25 cellular contexts compared by ENCODE assay signal in genomic region chr18:38688402-38688801, GRCh38.
DNase-seq lines count a peak whose midpoint lies in the region; ATAC-seq, FAIRE-seq and TF ChIP-seq lines count a peak whose summit lies in the region.
"Had no signal": no experiment of that assay in that cellular context is flagged by ENCODE, and none has a peak within 500 bp of the region (broad histone marks: within the 10 kb centered on the region; RNA-seq: fewer than 3 reads in every experiment).

No MANE protein-coding gene starts in this region.

- no peak for TF ChIP-seq POLR2A in ovary (IDR thresholded peaks at IDR 0.05)

- H3K27me3 ChIP-seq in bronchial epithelial cell (ENCODE audit: control insufficient read depth, insufficient read depth, low read length) (no peaks in the 10 kb centered on the region), left lung (no peaks in the 10 kb centered on the region), ovary (no peaks in the 10 kb centered on the region)
- H3K27me3 ChIP-seq: BE2C had no signal

- peak; percentile 18 for ATAC-seq in left lung
- ATAC-seq: HCT116, K562 had no signal

- TF ChIP-seq CTCF in bronchial epithelial cell (IDR thresholded peaks at IDR 0.05; ENCODE audit: insufficient read depth, low read length, severe bottlenecking) (no peak), left lung (IDR thresholded peaks at IDR 0.05) (no peak), ovary (IDR thresholded peaks at IDR 0.05) (no peak)

- H3K27ac ChIP-seq in left lung = no peak overlapping the region
- H3K27ac ChIP-seq in ovary = no peak overlapping the region
- H3K27ac ChIP-seq: HL-60 had no signal

- intact Hi-C loops in left lung (cut with DNase I) = no loop called here
- intact Hi-C loops in ovary (cut with DNase I) = no loop called here

- no peaks in the 10 kb centered on the region for H3K27me3 Mint-ChIP-seq in activated CD4-positive, alpha-beta T cell treated with anti-CD3 and anti-CD28 coated beads, Interleukin-2, amount 10 ng/mL, durations not matched to agents 7 days and 5 days
- H3K27me3 Mint-ChIP-seq: CD4-positive, CD25-positive, alpha-beta regulatory T cell; CD8-positive, alpha-beta memory T cell had no signal

- no peaks in the 10 kb centered on the region for H3K4me1 Mint-ChIP-seq in activated CD4-positive, alpha-beta T cell treated with anti-CD3 and anti-CD28 coated beads, Interleukin-2, amount 10 ng/mL, durations not matched to agents 7 days and 5 days
- H3K4me1 Mint-ChIP-seq: CD8-positive, alpha-beta memory T cell had no signal

- no peak for FAIRE-seq in bronchial epithelial cell (lab: Jason Lieb, UNC)
- FAIRE-seq: A204.1, G401.6, GM12892, GM18507, K562 had no signal

- no peaks in the 10 kb centered on the region for H3K36me3 Mint-ChIP-seq in activated CD4-positive, alpha-beta T cell treated with anti-CD3 and anti-CD28 coated beads, Interleukin-2, amount 10 ng/mL, durations not matched to agents 7 days and 5 days (ENCODE audit: low read depth)
- H3K36me3 Mint-ChIP-seq: CD4-positive, CD25-positive, alpha-beta regulatory T cell; CD8-positive, alpha-beta memory T cell had no signal

- H3K27ac Mint-ChIP-seq in activated CD4-positive, alpha-beta T cell treated with anti-CD3 and anti-CD28 coated beads, Interleukin-2, amount 10 ng/mL, durations not matched to agents 7 days and 5 days = no peak overlapping the region
- H3K27ac Mint-ChIP-seq: CD4-positive, CD25-positive, alpha-beta regulatory T cell; CD8-positive, alpha-beta memory T cell; HFFc6 had no signal

- POLR2A ChIA-PET in activated CD4-positive, alpha-beta T cell treated with anti-CD3 and anti-CD28 coated beads, Interleukin-2, amount 10 ng/mL, durations not matched to agents 7 days and 5 days (lab: Charles Lee) = no interaction called here

- H3K4me3 ChIP-seq in bronchial epithelial cell (ENCODE audit: low read depth, low read length) (no peak overlapping the region), left lung (no peak overlapping the region), ovary (no peak overlapping the region)
- H3K4me3 ChIP-seq: K562 had no signal

- no peak overlapping the region for H3K4me3 Mint-ChIP-seq in activated CD4-positive, alpha-beta T cell treated with anti-CD3 and anti-CD28 coated beads, Interleukin-2, amount 10 ng/mL, durations not matched to agents 7 days and 5 days
- H3K4me3 Mint-ChIP-seq: CD4-positive, CD25-positive, alpha-beta regulatory T cell; CD8-positive, alpha-beta memory T cell; HFFc6 had no signal

- no peaks in the 10 kb centered on the region for H3K4me1 ChIP-seq in left lung
- H3K4me1 ChIP-seq in ovary (ENCODE audit: insufficient read depth) = no peaks in the 10 kb centered on the region
- H3K4me1 ChIP-seq: BE2C had no signal

- H3K36me3 ChIP-seq in bronchial epithelial cell (ENCODE audit: control insufficient read depth, insufficient read depth, low read length) = no peaks in the 10 kb centered on the region
- no peaks in the 10 kb centered on the region for H3K36me3 ChIP-seq in left lung
- no peaks in the 10 kb centered on the region for H3K36me3 ChIP-seq in ovary
- H3K36me3 ChIP-seq: BE2C had no signal

- CTCF ChIA-PET in activated CD4-positive, alpha-beta T cell treated with anti-CD3 and anti-CD28 coated beads, Interleukin-2, amount 10 ng/mL, durations not matched to agents 7 days and 5 days (lab: Charles Lee) = no interaction called here

- H3K9me3 Mint-ChIP-seq in activated CD4-positive, alpha-beta T cell treated with anti-CD3 and anti-CD28 coated beads, Interleukin-2, amount 10 ng/mL, durations not matched to agents 7 days and 5 days = no peaks in the 10 kb centered on the region

- no peak for TF ChIP-seq EP300 in ovary (IDR thresholded peaks at IDR 0.05)

- no peaks in the 10 kb centered on the region for H3K9me3 ChIP-seq in left lung
- H3K9me3 ChIP-seq in ovary = no peaks in the 10 kb centered on the region
- H3K9me3 ChIP-seq: BE2C had no signal

- 78 to 88% (median 83%) methylated on average over 1 of the region's 1 CpG for WGBS in ovary, 3 donors

- peak; percentile 46 for DNase-seq in DMS53 (lab: John Stamatoyannopoulos, UW)
- peak; percentile 2 for DNase-seq in LoVo (ENCODE audit: low spot score)
- DNase-seq in bronchial epithelial cell (ENCODE audit: low read depth) = peak; percentile 17
- DNase-seq in left lung = no peak
- DNase-seq in central memory CD4-positive, alpha-beta T cell = no peak
- DNase-seq in activated CD4-positive, alpha-beta T cell treated with anti-CD3 and anti-CD28 coated beads, Interleukin-2, amount 10 ng/mL, durations not matched to agents 7 days and 5 days = no peak
- DNase-seq in stimulated activated CD8-positive, alpha-beta memory T cell treated with anti-CD3 and anti-CD28 coated beads, Interleukin-4, amount 100 ng/mL, for 48 hours = no peak
- DNase-seq in ovary = no peak
- DNase-seq: ACHN; BE2C; C1 segment of cervical spinal cord; CD4-positive, CD25-positive, alpha-beta regulatory T cell; CD8-positive, alpha-beta memory T cell; COR-L47; GOT3; H7; HFFc6; IMR-90 had no signal

Comparison
In these comparisons a context has a peak if more than half of its experiments do, and no peak if none do; other contexts are left out.
1. DNase-seq: peak in DMS53 (single experiment), LoVo (single experiment) and bronchial epithelial cell (single experiment); none in left lung (0 of 2), central memory CD4-positive, alpha-beta T cell (single experiment), activated CD4-positive, alpha-beta T cell treated with anti-CD3 and anti-CD28 coated beads, Interleukin-2, amount 10 ng/mL, durations not matched to agents 7 days and 5 days (single experiment), stimulated activated CD8-positive, alpha-beta memory T cell treated with anti-CD3 and anti-CD28 coated beads, Interleukin-4, amount 100 ng/mL, for 48 hours (single experiment) and ovary (0 of 5).